In the genomic region with DNA sequence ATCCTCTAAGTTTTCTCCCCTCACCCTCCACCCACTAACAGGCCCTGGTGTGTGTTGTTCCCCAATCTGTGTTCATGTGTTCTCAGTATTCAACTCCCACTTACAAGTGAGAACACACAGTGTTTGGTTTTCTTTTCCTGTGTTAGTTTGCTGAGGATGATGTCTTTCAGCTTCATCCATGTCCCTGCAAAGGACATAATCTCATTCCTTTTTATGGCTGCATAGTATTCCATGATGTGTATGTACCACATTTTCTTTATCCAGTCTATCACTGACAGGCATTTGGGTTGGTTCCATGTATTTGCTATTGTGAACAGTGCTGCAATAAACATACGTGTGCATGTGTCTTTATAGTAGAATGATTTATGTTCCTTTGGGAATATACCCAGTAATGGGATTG, we compare ENCODE assay signal across 5 cellular contexts. TPM values are rescaled to one million over a fixed set of nuclear protein-coding genes. Genes with fewer than 3 reads are reported as not detected.
"Had no signal": no experiment of that assay in that cellular context is flagged by ENCODE, and none has a peak within 500 bp of the region (broad histone marks: within the 10 kb centered on the region; RNA-seq: fewer than 3 reads in every experiment).

No MANE protein-coding gene starts in this region.

RNA-seq across cellular contexts. Expression of gene LRRC63, which starts 3.0 kb away (rescaled TPM):
- total RNA-seq: ascending aorta, astrocyte, body of pancreas, bronchial epithelial cell, cardiac septum had no signal
